1 cellular context compared by ENCODE assay signal in the genomic region with DNA sequence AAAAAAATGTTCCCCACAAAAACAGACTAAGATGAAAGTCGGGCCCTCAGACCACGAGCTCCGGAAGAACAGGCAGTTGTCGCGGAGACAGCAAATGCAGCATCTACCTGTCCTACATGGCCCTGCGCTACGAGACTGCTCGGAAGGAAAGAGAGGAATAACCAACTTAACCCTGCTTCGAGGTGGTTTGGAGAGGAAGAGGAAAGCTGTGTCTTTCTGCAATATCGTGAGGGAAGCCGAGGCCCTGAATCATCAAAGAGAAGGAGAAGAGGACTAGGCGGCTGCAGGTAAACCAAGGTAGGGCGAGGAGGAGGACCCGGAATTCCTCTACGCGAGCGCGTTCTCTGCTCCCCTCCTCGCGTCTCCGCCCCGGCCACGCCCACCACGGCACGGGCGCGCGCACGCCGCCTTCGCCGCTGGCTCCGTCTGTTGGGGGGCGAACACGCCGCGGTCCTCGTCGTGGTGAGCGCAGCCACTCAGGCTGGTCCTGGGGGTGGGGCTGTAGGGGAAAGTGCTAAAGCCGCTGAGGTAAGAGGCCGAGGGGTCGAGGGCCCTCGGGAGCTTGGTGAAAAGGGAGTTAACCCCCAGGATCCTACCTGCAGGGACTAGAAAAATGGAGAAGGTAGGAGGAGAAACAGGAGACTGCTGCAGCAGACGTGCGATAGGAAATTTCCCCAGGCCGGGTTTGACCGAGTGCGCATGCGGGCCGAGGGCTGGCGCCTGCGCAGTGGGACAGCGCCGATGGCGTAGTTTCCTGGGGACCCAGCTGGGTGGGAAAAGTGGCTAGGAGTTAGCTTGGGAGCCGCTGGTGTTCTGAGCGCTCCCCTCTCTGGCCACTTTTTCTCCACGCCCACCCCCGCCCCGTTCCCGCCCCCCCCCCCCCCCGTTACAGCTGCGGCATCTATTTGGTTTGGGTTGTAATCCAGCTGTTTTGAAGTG.
TF ChIP-seq lines count a peak whose summit lies in the region.

TSS of gene ANAPC16 (plus strand) at position 402 of the 939 bp plus-strand sequence. CDS start 7,903 bp downstream, outside the sequence.
A gene with protein sequence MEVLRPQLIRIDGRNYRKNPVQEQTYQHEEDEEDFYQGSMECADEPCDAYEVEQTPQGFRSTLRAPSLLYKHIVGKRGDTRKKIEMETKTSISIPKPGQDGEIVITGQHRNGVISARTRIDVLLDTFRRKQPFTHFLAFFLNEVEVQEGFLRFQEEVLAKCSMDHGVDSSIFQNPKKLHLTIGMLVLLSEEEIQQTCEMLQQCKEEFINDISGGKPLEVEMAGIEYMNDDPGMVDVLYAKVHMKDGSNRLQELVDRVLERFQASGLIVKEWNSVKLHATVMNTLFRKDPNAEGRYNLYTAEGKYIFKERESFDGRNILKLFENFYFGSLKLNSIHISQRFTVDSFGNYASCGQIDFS (minus strand): TSS at position 666 of the 939 bp plus-strand sequence. CDS start 2,978 bp downstream, outside the sequence.

TF ChIP-seq in HEK293, 187 proteins besides CTCF, POLR2A, EP300 and RAD21 (continued from another document and continues in another):
- peak; percentile 10; the same call in 1 of the 2 replicates for TF ChIP-seq ZSCAN4 (tag by site-specific recombination; IDR thresholded peaks at IDR 0.05)
- TF ChIP-seq, protein P1, sequence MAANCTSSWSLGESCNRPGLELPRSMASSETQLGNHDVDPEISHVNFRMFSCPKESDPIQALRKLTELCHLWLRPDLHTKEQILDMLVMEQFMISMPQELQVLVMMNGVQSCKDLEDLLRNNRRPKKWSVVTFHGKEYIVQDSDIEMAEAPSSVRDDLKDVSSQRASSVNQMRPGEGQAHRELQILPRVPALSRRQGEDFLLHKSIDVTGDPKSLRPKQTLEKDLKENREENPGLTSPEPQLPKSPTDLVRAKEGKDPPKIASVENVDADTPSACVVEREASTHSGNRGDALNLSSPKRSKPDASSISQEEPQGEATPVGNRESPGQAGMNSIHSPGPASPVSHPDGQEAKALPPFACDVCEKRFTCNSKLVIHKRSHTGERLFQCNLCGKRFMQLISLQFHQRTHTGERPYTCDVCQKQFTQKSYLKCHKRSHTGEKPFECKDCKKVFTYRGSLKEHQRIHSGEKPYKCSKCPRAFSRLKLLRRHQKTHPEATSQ (tag by site-specific recombination; IDR thresholded peaks at IDR 0.05): 0 out of 2 replicates have a peak, but pooled peaks have one; percentile 14
- no peak for TF ChIP-seq MEIS1 (CRISPR knock-in tag; IDR thresholded peaks at IDR 0.05; ENCODE audit: borderline replicate concordance)
- no peak for TF ChIP-seq ZSCAN23 (tag by site-specific recombination; IDR thresholded peaks at IDR 0.05)
- TF ChIP-seq ZNF580 (tag by site-specific recombination; IDR thresholded peaks at IDR 0.05): no peak
- peak; percentile 47; the same call in 1 of the 2 replicates for TF ChIP-seq ZNF600 (tag by site-specific recombination; IDR thresholded peaks at IDR 0.05)
- no peak for TF ChIP-seq ZNF311 (tag by site-specific recombination; IDR thresholded peaks at IDR 0.05; ENCODE audit: borderline replicate concordance)
- no peak for TF ChIP-seq ZNF792 (tag by site-specific recombination; IDR thresholded peaks at IDR 0.05)
- peak; percentile 80; the same call in 1 of the 2 replicates for TF ChIP-seq ZNF692 (tag by site-specific recombination; IDR thresholded peaks at IDR 0.05)
- TF ChIP-seq BCL11A (tag by site-specific recombination; IDR thresholded peaks at IDR 0.05; ENCODE audit: low read depth): no peak
- TF ChIP-seq, protein P2, sequence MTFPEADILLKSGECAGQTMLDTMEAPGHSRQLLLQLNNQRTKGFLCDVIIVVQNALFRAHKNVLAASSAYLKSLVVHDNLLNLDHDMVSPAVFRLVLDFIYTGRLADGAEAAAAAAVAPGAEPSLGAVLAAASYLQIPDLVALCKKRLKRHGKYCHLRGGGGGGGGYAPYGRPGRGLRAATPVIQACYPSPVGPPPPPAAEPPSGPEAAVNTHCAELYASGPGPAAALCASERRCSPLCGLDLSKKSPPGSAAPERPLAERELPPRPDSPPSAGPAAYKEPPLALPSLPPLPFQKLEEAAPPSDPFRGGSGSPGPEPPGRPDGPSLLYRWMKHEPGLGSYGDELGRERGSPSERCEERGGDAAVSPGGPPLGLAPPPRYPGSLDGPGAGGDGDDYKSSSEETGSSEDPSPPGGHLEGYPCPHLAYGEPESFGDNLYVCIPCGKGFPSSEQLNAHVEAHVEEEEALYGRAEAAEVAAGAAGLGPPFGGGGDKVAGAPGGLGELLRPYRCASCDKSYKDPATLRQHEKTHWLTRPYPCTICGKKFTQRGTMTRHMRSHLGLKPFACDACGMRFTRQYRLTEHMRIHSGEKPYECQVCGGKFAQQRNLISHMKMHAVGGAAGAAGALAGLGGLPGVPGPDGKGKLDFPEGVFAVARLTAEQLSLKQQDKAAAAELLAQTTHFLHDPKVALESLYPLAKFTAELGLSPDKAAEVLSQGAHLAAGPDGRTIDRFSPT (tag by site-specific recombination; IDR thresholded peaks at IDR 0.05): no peak
- TF ChIP-seq ZNF416 (tag by site-specific recombination; IDR thresholded peaks at IDR 0.05): no peak
- no peak for TF ChIP-seq ZNF112 (tag by site-specific recombination; IDR thresholded peaks at IDR 0.05)
- no peak for TF ChIP-seq ZNF266 (tag by site-specific recombination; IDR thresholded peaks at IDR 0.05; ENCODE audit: low read depth)
- no peak for TF ChIP-seq HOXA7 (CRISPR knock-in tag; IDR thresholded peaks at IDR 0.05; ENCODE audit: borderline replicate concordance)
- TF ChIP-seq, protein P3, sequence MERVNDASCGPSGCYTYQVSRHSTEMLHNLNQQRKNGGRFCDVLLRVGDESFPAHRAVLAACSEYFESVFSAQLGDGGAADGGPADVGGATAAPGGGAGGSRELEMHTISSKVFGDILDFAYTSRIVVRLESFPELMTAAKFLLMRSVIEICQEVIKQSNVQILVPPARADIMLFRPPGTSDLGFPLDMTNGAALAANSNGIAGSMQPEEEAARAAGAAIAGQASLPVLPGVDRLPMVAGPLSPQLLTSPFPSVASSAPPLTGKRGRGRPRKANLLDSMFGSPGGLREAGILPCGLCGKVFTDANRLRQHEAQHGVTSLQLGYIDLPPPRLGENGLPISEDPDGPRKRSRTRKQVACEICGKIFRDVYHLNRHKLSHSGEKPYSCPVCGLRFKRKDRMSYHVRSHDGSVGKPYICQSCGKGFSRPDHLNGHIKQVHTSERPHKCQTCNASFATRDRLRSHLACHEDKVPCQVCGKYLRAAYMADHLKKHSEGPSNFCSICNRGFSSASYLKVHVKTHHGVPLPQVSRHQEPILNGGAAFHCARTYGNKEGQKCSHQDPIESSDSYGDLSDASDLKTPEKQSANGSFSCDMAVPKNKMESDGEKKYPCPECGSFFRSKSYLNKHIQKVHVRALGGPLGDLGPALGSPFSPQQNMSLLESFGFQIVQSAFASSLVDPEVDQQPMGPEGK (tag by site-specific recombination; IDR thresholded peaks at IDR 0.05): peak; percentile 97
- no peak for TF ChIP-seq ZNF560 (tag by site-specific recombination; IDR thresholded peaks at IDR 0.05; ENCODE audit: borderline replicate concordance)
- TF ChIP-seq ZNF155 (tag by site-specific recombination; IDR thresholded peaks at IDR 0.05): no peak
- TF ChIP-seq ZNF555 (tag by site-specific recombination; conservative IDR thresholded peaks at IDR 0.05): no peak
- TF ChIP-seq ZBTB21 (tag by site-specific recombination; IDR thresholded peaks at IDR 0.05): peak; percentile 6; the same call in 1 of the 2 replicates
- TF ChIP-seq WT1 (tag by site-specific recombination; IDR thresholded peaks at IDR 0.05): peak; percentile 59
- TF ChIP-seq ZNF747 (tag by site-specific recombination; IDR thresholded peaks at IDR 0.05): no peak
- no peak for TF ChIP-seq GLI2 (tag by site-specific recombination; IDR thresholded peaks at IDR 0.05; ENCODE audit: borderline replicate concordance, low read depth)
- peak; percentile 57; the same call in 1 of the 2 replicates for TF ChIP-seq ZNF561 (tag by site-specific recombination; IDR thresholded peaks at IDR 0.05; ENCODE audit: borderline replicate concordance)
- no peak for TF ChIP-seq ZNF664 (tag by site-specific recombination; IDR thresholded peaks at IDR 0.05)
- TF ChIP-seq ZNF175 (tag by site-specific recombination; IDR thresholded peaks at IDR 0.05): no peak
- no peak for TF ChIP-seq ZNF521 (tag by site-specific recombination; IDR thresholded peaks at IDR 0.05)
- TF ChIP-seq, protein P4, sequence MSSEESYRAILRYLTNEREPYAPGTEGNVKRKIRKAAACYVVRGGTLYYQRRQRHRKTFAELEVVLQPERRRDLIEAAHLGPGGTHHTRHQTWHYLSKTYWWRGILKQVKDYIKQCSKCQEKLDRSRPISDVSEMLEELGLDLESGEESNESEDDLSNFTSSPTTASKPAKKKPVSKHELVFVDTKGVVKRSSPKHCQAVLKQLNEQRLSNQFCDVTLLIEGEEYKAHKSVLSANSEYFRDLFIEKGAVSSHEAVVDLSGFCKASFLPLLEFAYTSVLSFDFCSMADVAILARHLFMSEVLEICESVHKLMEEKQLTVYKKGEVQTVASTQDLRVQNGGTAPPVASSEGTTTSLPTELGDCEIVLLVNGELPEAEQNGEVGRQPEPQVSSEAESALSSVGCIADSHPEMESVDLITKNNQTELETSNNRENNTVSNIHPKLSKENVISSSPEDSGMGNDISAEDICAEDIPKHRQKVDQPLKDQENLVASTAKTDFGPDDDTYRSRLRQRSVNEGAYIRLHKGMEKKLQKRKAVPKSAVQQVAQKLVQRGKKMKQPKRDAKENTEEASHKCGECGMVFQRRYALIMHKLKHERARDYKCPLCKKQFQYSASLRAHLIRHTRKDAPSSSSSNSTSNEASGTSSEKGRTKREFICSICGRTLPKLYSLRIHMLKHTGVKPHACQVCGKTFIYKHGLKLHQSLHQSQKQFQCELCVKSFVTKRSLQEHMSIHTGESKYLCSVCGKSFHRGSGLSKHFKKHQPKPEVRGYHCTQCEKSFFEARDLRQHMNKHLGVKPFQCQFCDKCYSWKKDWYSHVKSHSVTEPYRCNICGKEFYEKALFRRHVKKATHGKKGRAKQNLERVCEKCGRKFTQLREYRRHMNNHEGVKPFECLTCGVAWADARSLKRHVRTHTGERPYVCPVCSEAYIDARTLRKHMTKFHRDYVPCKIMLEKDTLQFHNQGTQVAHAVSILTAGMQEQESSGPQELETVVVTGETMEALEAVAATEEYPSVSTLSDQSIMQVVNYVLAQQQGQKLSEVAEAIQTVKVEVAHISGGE (tag by site-specific recombination; conservative IDR thresholded peaks at IDR 0.05; ENCODE audit: low read depth): no peak
- TF ChIP-seq ZNF488 (tag by site-specific recombination; IDR thresholded peaks at IDR 0.05): no peak
- no peak for TF ChIP-seq ZNF670 (tag by site-specific recombination; IDR thresholded peaks at IDR 0.05; ENCODE audit: low read depth)
- TF ChIP-seq, protein P5, sequence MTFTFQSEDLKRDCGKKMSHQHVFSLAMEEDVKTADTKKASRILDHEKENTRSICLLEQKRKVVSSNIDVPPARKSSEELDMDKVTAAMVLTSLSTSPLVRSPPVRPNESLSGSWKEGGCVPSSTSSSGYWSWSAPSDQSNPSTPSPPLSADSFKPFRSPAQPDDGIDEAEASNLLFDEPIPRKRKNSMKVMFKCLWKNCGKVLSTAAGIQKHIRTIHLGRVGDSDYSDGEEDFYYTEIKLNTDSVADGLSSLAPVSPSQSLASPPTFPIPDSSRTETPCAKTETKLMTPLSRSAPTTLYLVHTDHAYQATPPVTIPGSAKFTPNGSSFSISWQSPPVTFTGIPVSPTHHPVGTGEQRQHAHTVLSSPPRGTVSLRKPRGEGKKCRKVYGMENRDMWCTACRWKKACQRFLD (tag by site-specific recombination; IDR thresholded peaks at IDR 0.05): no peak
- TF ChIP-seq SCRT2 (tag by site-specific recombination; IDR thresholded peaks at IDR 0.05): 0 out of 2 replicates have a peak, but pooled peaks have one; percentile 24
- TF ChIP-seq KLF8 (tag by site-specific recombination; IDR thresholded peaks at IDR 0.05): peak; percentile 96
- peak; percentile 66; the same call in 1 of the 2 replicates for TF ChIP-seq ZNF324 (tag by site-specific recombination; IDR thresholded peaks at IDR 0.05)
- TF ChIP-seq ZNF335 (tag by site-specific recombination; conservative IDR thresholded peaks at IDR 0.05): peak; percentile 94
- no peak for TF ChIP-seq ZNF701 (tag by site-specific recombination; IDR thresholded peaks at IDR 0.05)
- no peak for TF ChIP-seq ZNF157 (tag by site-specific recombination; IDR thresholded peaks at IDR 0.05)
- no peak for TF ChIP-seq ZBTB1 (tag by site-specific recombination; IDR thresholded peaks at IDR 0.05)
- TF ChIP-seq ZNF354C (tag by site-specific recombination; IDR thresholded peaks at IDR 0.05; ENCODE audit: borderline replicate concordance, low read depth): no peak
- TF ChIP-seq ZNF529 (tag by site-specific recombination; IDR thresholded peaks at IDR 0.05; ENCODE audit: insufficient replicate concordance): no peak
- peak; percentile 90 for TF ChIP-seq SP3 (tag by site-specific recombination; IDR thresholded peaks at IDR 0.05)
